In genomic region chr4:1721003-1721665, GRCh38 we compare ENCODE assay signal across 8 cellular contexts. TPM values are rescaled to one million over a fixed set of nuclear protein-coding genes. Genes with fewer than 3 reads are reported as not detected.
DNase-seq lines count a peak whose midpoint lies in the region; ATAC-seq and TF ChIP-seq lines count a peak whose summit lies in the region.

Gene TACC3 (plus strand): TSS chr4:1721521. CDS start chr4:1723422, 1,901 bp downstream.
Gene TMEM129 (minus strand): TSS chr4:1721323. CDS start chr4:1720837, 486 bp downstream.

- H3K36me3 Mint-ChIP-seq in naive B cell = no peaks in the 10 kb centered on the region
- H3K36me3 Mint-ChIP-seq in stimulated activated memory B cell treated with anti-CD40 and anti-IgM and Interleukin-4, amounts not matched to agents 10 μg/mL and 1 μg/mL and 100 μg/mL, for 72 hours = peaks cover 7% of the 10 kb centered on the region

- peak within 1 kb of the TSS; percentile 94 for H3K4me3 ChIP-seq in LNCaP clone FGC (ENCODE audit: low read depth, low read length)

- H3K4me1 Mint-ChIP-seq in naive B cell = peaks cover 34 to 60% (median 41%) of the 10 kb centered on the region in 3 donors
- peaks cover 72% of the 10 kb centered on the region for H3K4me1 Mint-ChIP-seq in stimulated activated memory B cell treated with anti-CD40 and anti-IgM and Interleukin-4, amounts not matched to agents 10 μg/mL and 1 μg/mL and 100 μg/mL, for 72 hours

- H3K27ac Mint-ChIP-seq in naive B cell = peak within 1 kb of the TSS; percentile 99 to 100 (median 100)
- H3K27ac Mint-ChIP-seq in stimulated activated memory B cell treated with anti-CD40 and anti-IgM and Interleukin-4, amounts not matched to agents 10 μg/mL and 1 μg/mL and 100 μg/mL, for 72 hours = peak within 1 kb of the TSS; percentile 97

- no peaks in the 10 kb centered on the region for H3K27me3 Mint-ChIP-seq in naive B cell
- no peaks in the 10 kb centered on the region for H3K27me3 Mint-ChIP-seq in stimulated activated memory B cell treated with anti-CD40 and anti-IgM and Interleukin-4, amounts not matched to agents 10 μg/mL and 1 μg/mL and 100 μg/mL, for 72 hours

- H3K4me3 Mint-ChIP-seq in naive B cell = peak within 1 kb of the TSS; percentile 82 to 95 (median 90)
- peak within 1 kb of the TSS; percentile 97 for H3K4me3 Mint-ChIP-seq in stimulated activated memory B cell treated with anti-CD40 and anti-IgM and Interleukin-4, amounts not matched to agents 10 μg/mL and 1 μg/mL and 100 μg/mL, for 72 hours

- peak; percentile 69 to 79 for ATAC-seq in naive B cell (ENCODE audit: low read depth in 2 of 2)
- peak; percentile 91 for ATAC-seq in stimulated activated memory B cell treated with anti-CD40 and anti-IgM and Interleukin-4, amounts not matched to agents 10 μg/mL and 1 μg/mL and 100 μg/mL, for 72 hours

- no peaks in the 10 kb centered on the region for H3K9me3 Mint-ChIP-seq in naive B cell
- H3K9me3 Mint-ChIP-seq in stimulated activated memory B cell treated with anti-CD40 and anti-IgM and Interleukin-4, amounts not matched to agents 10 μg/mL and 1 μg/mL and 100 μg/mL, for 72 hours = no peaks in the 10 kb centered on the region

- no peak for TF ChIP-seq CTCF in LNCaP clone FGC (IDR thresholded peaks at IDR 0.05; ENCODE audit: control insufficient read depth, extremely low read depth, insufficient read depth)

- DNase-seq in EL (peak; percentile 91), H4 (ENCODE audit: low spot score) (peak; percentile 94), LNCaP clone FGC (ENCODE audit: low read depth) (peak; percentile 97), RPMI8226 (peak; percentile 97), fibroblast of gingiva (ENCODE audit: low read depth) (peak; percentile 93), naive B cell (peak; percentile 95)
- DNase-seq in activated T-helper 1 cell treated with anti-CD3 and anti-CD28 coated beads, Interleukin-2, amount 50 U/mL, for 16 hours (ENCODE audit: low read depth in 1 of 2, low spot score in 1 of 2) = peak; percentile 88 to 89

RNA-seq across cellular contexts. Expression of gene TACC3, which starts in this region (rescaled TPM):
- 22.3 and 22.6 TPM in 2 replicates for total RNA-seq in H4 (2014; rRNA removed; shearing (Covaris generic))
- 10 to 100 TPM; 15.0 to 21.0 (median 17.2) TPM for polyA plus RNA-seq in naive B cell (ENCODE audit: low read depth in 6 of 6)

RNA-seq across cellular contexts. Expression of gene TMEM129, which starts in this region (rescaled TPM):
- total RNA-seq in H4 (2014; rRNA removed; shearing (Covaris generic)) = 18.4 and 30.7 TPM in 2 replicates
- polyA plus RNA-seq in naive B cell (ENCODE audit: low read depth in 6 of 6) = 10 to 100 TPM; 29.6 to 43.7 (median 34.7) TPM

Comparison
In these comparisons a context has a peak if more than half of its experiments do, and no peak if none do; other contexts are left out.
1. Peak in every context shown above with its lines: DNase-seq, ATAC-seq and H3K4me3 ChIP-seq.